In genomic region chr15:68619303-68619698, GRCh38 we compare ENCODE assay signal across 17 cellular contexts. TPM values are rescaled to one million over a fixed set of nuclear protein-coding genes. Genes with fewer than 3 reads are reported as not detected.
DNase-seq lines count a peak whose midpoint lies in the region; ATAC-seq and TF ChIP-seq lines count a peak whose summit lies in the region.
"Had no signal": no experiment of that assay in that cellular context is flagged by ENCODE, and none has a peak within 500 bp of the region (broad histone marks: within the 10 kb centered on the region; RNA-seq: fewer than 3 reads in every experiment).

No MANE protein-coding gene starts in this region.

- no peak for TF ChIP-seq RAD21 in SK-N-SH (IDR thresholded peaks at IDR 0.05; ENCODE audit: low read length)

- H3K36me3 ChIP-seq in SK-N-SH (replicated peaks in 1 of 2; ENCODE audit: control insufficient read depth in 1 of 2, insufficient read depth in 2 of 2, low read length in 1 of 2) = no peaks in the 10 kb centered on the region
- H3K36me3 ChIP-seq in ovary = no peaks in the 10 kb centered on the region

- H3K9me3 ChIP-seq in SK-N-SH (no peaks in the 10 kb centered on the region), ovary (no peaks in the 10 kb centered on the region)

- no peaks in the 10 kb centered on the region for H4K20me1 ChIP-seq in SK-N-SH (ENCODE audit: insufficient read depth)

- DNase-seq in SK-N-SH (no peak), NCI-H524 (lab: John Stamatoyannopoulos, UW) (peak; percentile 58 to 80), dorsolateral prefrontal cortex (no peak), ovary (no peak), SKM-1 (lab: John Stamatoyannopoulos, UW; ENCODE audit: unreplicated experiment) (no peak), Ammon's horn (ENCODE audit: low spot score) (no peak), foreskin keratinocyte (no peak)
- DNase-seq: activated CD4-positive, alpha-beta T cell treated with anti-CD3 and anti-CD28 coated beads, Interleukin-2, amount 10 ng/mL, durations not matched to agents 7 days and 5 days; amygdala; CD4-positive, CD25-positive, alpha-beta regulatory T cell; cerebellar nuclear complex; GOT3; islet precursor cell; NCI-H1930 had no signal

- WGBS in SK-N-SH (ENCODE audit: low lambda C conversion rate) = 46% methylated on average over 2 of the region's 2 CpGs
- WGBS in ovary, 3 donors = 38 to 66% (median 64%) methylated on average over 2 of the region's 2 CpGs

- ATAC-seq in SK-N-SH treated with all-trans-retinoic acid at 6 μM for 48 hours (no peak), foreskin keratinocyte (no peak)
- ATAC-seq: HepG2 had no signal

- H3K9me2 ChIP-seq in SK-N-SH = no peaks in the 10 kb centered on the region

- H3K79me2 ChIP-seq in SK-N-SH (ENCODE audit: insufficient read depth) = no peaks in the 10 kb centered on the region
- H3K79me2 ChIP-seq: hepatocyte had no signal

- H3K27ac ChIP-seq in SK-N-SH (ENCODE audit: low read depth in 2 of 2, low read length in 1 of 2) = peak overlapping the region in 1 of 2 experiments; percentile 29; a peak in 1 of 4 replicates
- peak overlapping the region; percentile 86 to 100 (median 98) for H3K27ac ChIP-seq in dorsolateral prefrontal cortex
- no peak overlapping the region for H3K27ac ChIP-seq in ovary
- H3K27ac ChIP-seq in foreskin keratinocyte = no peak overlapping the region
- H3K27ac ChIP-seq: hepatocyte had no signal

- H3K27me3 ChIP-seq in SK-N-SH (ENCODE audit: insufficient read depth) (no peaks in the 10 kb centered on the region), dorsolateral prefrontal cortex (no peaks in the 10 kb centered on the region), ovary (no peaks in the 10 kb centered on the region), foreskin keratinocyte (peaks cover 7% of the 10 kb centered on the region)
- H3K27me3 ChIP-seq: hepatocyte had no signal

- H2AFZ ChIP-seq in SK-N-SH (ENCODE audit: low read depth) = no peak overlapping the region
- H2AFZ ChIP-seq: hepatocyte had no signal

- TF ChIP-seq CTCF in SK-N-SH (IDR thresholded peaks at IDR 0.05) = no peak
- no peak for TF ChIP-seq CTCF in dorsolateral prefrontal cortex (IDR thresholded peaks at IDR 0.05 in 54 of 56, conservative IDR thresholded peaks at IDR 0.05 in 2 of 56; ENCODE audit: low read depth in 1 of 56, partially characterized antibody in 56 of 56)
- no peak for TF ChIP-seq CTCF in ovary (IDR thresholded peaks at IDR 0.05)
- no peak for TF ChIP-seq CTCF in foreskin keratinocyte (conservative IDR thresholded peaks at IDR 0.05)

- H3K4me2 ChIP-seq in SK-N-SH = 0 out of 2 replicates have a peak overlapping the region, but pooled peaks have one; percentile 26
- H3K4me2 ChIP-seq: hepatocyte had no signal

- no peak overlapping the region for H3K9ac ChIP-seq in SK-N-SH

- no peak for TF ChIP-seq POLR2A in ovary (IDR thresholded peaks at IDR 0.05)

- TF ChIP-seq EP300 in SK-N-SH (IDR thresholded peaks at IDR 0.05; ENCODE audit: borderline replicate concordance in 1 of 2, low read depth in 1 of 2, low read length in 1 of 2) = no peak
- no peak for TF ChIP-seq EP300 in ovary (IDR thresholded peaks at IDR 0.05)

- H3K4me3 ChIP-seq in SK-N-SH (ENCODE audit: low read depth in 2 of 2, low read length in 1 of 2) (no peak overlapping the region), dorsolateral prefrontal cortex (no peak overlapping the region), ovary (no peak overlapping the region)
- H3K4me3 ChIP-seq: hepatocyte had no signal

- POLR2A ChIA-PET in SK-N-SH (lab: Yijun Ruan, JAX) = no interaction called here

- peaks cover 5% of the 10 kb centered on the region for H3F3A ChIP-seq in SK-N-SH (replicated peaks; ENCODE audit: insufficient read depth)

- intact Hi-C loops in dorsolateral prefrontal cortex (cut with DNase I) (loop anchor here in 1 of 2 donors (5.0 kb wide), 1 partner anchor 33 kb away; no protein-coding TSS in a partner anchor), ovary (cut with DNase I) (no loop called here)

- CTCF ChIA-PET in SK-N-SH (lab: Yijun Ruan, JAX) = interaction anchor here (1.0 to 1.9 kb wide), 4 partner anchors 12 to 59 kb away, joined by 3 to 5 read pairs (median 4); no protein-coding TSS in a partner anchor

- H3K4me1 ChIP-seq in SK-N-SH (ENCODE audit: control insufficient read depth in 1 of 2, insufficient read depth in 2 of 2, low read depth in 1 of 2, low read length in 1 of 2) (peaks cover 6 to 25% of the 10 kb centered on the region in 2 experiments; a peak in 2 of 4 replicates), ovary (ENCODE audit: insufficient read depth) (peaks cover 43% of the 10 kb centered on the region), foreskin keratinocyte (no peaks in the 10 kb centered on the region)

TF ChIP-seq in SK-N-SH, 30 proteins besides CTCF, POLR2A, EP300 and RAD21:
- TF ChIP-seq FOSL2 (IDR thresholded peaks at IDR 0.05; ENCODE audit: borderline replicate concordance, low read depth) = no peak
- no peak for TF ChIP-seq USF2 (IDR thresholded peaks at IDR 0.05; ENCODE audit: borderline replicate concordance, low read depth, low read length)
- no peak for TF ChIP-seq TEAD4 (IDR thresholded peaks at IDR 0.05; ENCODE audit: borderline replicate concordance, insufficient read depth)
- no peak for TF ChIP-seq RCOR1 (IDR thresholded peaks at IDR 0.05; ENCODE audit: low read length)
- no peak for TF ChIP-seq RFX5 (IDR thresholded peaks at IDR 0.05; ENCODE audit: low read length)
- no peak for TF ChIP-seq MEF2A (IDR thresholded peaks at IDR 0.05; ENCODE audit: borderline replicate concordance, low read depth)
- TF ChIP-seq FOXM1 (IDR thresholded peaks at IDR 0.05; ENCODE audit: low read depth) = no peak
- TF ChIP-seq POLR2AphosphoS5 (IDR thresholded peaks at IDR 0.05; ENCODE audit: low read depth, low read length) = no peak
- no peak for TF ChIP-seq EZH2phosphoT487 (IDR thresholded peaks at IDR 0.05; ENCODE audit: borderline replicate concordance, low read depth)
- no peak for TF ChIP-seq TAF1 (IDR thresholded peaks at IDR 0.05; ENCODE audit: borderline replicate concordance, low read depth, low read length)
- TF ChIP-seq PBX3 (IDR thresholded peaks at IDR 0.05) = no peak
- no peak for TF ChIP-seq YY1 (IDR thresholded peaks at IDR 0.05; ENCODE audit: low read depth)

TF ChIP-seq in SK-N-SH treated with all-trans-retinoic acid at 6 μM for 48 hours, 23 proteins besides CTCF, POLR2A, EP300 and RAD21 (continues in another document):
- TF ChIP-seq, protein P1, sequence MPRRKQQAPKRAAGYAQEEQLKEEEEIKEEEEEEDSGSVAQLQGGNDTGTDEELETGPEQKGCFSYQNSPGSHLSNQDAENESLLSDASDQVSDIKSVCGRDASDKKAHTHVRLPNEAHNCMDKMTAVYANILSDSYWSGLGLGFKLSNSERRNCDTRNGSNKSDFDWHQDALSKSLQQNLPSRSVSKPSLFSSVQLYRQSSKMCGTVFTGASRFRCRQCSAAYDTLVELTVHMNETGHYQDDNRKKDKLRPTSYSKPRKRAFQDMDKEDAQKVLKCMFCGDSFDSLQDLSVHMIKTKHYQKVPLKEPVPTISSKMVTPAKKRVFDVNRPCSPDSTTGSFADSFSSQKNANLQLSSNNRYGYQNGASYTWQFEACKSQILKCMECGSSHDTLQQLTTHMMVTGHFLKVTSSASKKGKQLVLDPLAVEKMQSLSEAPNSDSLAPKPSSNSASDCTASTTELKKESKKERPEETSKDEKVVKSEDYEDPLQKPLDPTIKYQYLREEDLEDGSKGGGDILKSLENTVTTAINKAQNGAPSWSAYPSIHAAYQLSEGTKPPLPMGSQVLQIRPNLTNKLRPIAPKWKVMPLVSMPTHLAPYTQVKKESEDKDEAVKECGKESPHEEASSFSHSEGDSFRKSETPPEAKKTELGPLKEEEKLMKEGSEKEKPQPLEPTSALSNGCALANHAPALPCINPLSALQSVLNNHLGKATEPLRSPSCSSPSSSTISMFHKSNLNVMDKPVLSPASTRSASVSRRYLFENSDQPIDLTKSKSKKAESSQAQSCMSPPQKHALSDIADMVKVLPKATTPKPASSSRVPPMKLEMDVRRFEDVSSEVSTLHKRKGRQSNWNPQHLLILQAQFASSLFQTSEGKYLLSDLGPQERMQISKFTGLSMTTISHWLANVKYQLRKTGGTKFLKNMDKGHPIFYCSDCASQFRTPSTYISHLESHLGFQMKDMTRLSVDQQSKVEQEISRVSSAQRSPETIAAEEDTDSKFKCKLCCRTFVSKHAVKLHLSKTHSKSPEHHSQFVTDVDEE (CRISPR knock-in tag; IDR thresholded peaks at IDR 0.05) = no peak
- TF ChIP-seq ZNF70 (CRISPR knock-in tag; IDR thresholded peaks at IDR 0.05) (no peak), ZNF565 (CRISPR knock-in tag; conservative IDR thresholded peaks at IDR 0.05; ENCODE audit: low read depth) (no peak), CREB5 (CRISPR knock-in tag; IDR thresholded peaks at IDR 0.05; ENCODE audit: low read depth) (no peak), ISL1 (CRISPR knock-in tag; IDR thresholded peaks at IDR 0.05) (no peak)

RNA-seq across cellular contexts. Expression of gene CORO2B, which starts 40.5 kb away (rescaled TPM):
- polyA plus RNA-seq in SK-N-SH (2012; rRNA removed) (2.3 and 3.6 TPM in 2 replicates), ovary (10 to 100 TPM; 11.3 to 12.4 TPM), foreskin keratinocyte (0.46 and 0.65 TPM in 2 replicates)
- 1.6 and 2.5 TPM in 2 replicates for polyA plus RNA-seq in SK-N-SH (2012; cell fraction: cytosol; rRNA removed)
- polyA plus RNA-seq in SK-N-SH (2012; cell fraction: nucleus; rRNA removed) = 2.8 and 3.1 TPM in 2 replicates
- total RNA-seq in dorsolateral prefrontal cortex (100 to 1,000 TPM in 88 of 120 experiments, 10 to 100 TPM in 32; 75.5 to 144 (median 107) TPM), ovary (10 to 100 TPM in 6 of 7 donors, 1 to 10 TPM in 1; 7.5 to 61.0 (median 22.8) TPM), foreskin keratinocyte (0.46 and 0.68 TPM in 2 replicates)
- total RNA-seq: activated CD4-positive, alpha-beta T cell treated with anti-CD3 and anti-CD28 coated beads, Interleukin-2, amount 10 ng/mL, durations not matched to agents 7 days and 5 days; CD4-positive, CD25-positive, alpha-beta regulatory T cell had no signal
- polyA plus RNA-seq: CD4-positive, CD25-positive, alpha-beta regulatory T cell had no signal

Comparison
In these comparisons a context has a peak if more than half of its experiments do, and no peak if none do; other contexts are left out.
1. DNase-seq: peak in NCI-H524 (2 of 2); none in SK-N-SH (single experiment), dorsolateral prefrontal cortex (0 of 10), ovary (0 of 5), SKM-1 (single experiment), Ammon's horn (single experiment) and foreskin keratinocyte (0 of 2).
2. H3K27ac ChIP-seq: peak in dorsolateral prefrontal cortex (59 of 59); none in ovary (0 of 2) and foreskin keratinocyte (single experiment).